12 cellular contexts compared by ENCODE assay signal in the genomic region with DNA sequence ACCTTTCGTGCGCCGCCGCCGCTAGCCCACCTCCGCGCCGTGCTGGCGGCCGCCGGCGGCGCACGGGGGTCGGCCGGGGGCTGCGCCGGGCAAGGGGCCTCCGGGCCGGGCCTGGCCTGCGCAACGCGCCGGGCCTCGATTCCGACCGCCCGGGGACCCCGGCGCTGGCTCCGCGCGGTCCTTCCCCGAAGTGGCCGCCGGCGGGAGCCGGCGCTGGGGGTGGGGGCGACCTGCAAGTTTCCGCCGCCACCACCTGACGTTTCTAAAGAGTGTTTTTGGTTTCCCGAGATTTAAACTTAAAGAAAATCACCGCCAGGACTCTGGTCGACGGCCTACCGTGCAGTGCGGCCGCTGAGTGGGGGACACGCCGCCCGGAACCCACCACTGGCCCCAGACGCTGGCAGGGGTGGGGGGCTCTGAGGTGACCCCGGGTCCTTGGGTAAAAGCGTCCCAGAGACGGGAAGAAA. TPM values are rescaled to one million over a fixed set of nuclear protein-coding genes. Genes with fewer than 3 reads are reported as not detected.
DNase-seq lines count a peak whose midpoint lies in the region; ATAC-seq and TF ChIP-seq lines count a peak whose summit lies in the region.
"Had no signal": no experiment of that assay in that cellular context is flagged by ENCODE, and none has a peak within 500 bp of the region (broad histone marks: within the 10 kb centered on the region; RNA-seq: fewer than 3 reads in every experiment).

No MANE protein-coding gene starts in this region.

- H3K36me3 ChIP-seq in muscle layer of duodenum (ENCODE audit: control insufficient read depth in 1 of 2, insufficient read depth in 2 of 2, low read length in 2 of 2), result no peaks in the 10 kb centered on the region
- H3K36me3 ChIP-seq in tibial artery, result no peaks in the 10 kb centered on the region
- no peaks in the 10 kb centered on the region for H3K36me3 ChIP-seq in HAP-1 (replicated peaks)

- H3K9me3 Mint-ChIP-seq in activated T-cell treated with anti-CD3 and anti-CD28 coated beads, Interleukin-2, amount 50 U/mL, for 72 hours, result no peaks in the 10 kb centered on the region
- no peaks in the 10 kb centered on the region for H3K9me3 Mint-ChIP-seq in activated T-cell treated with anti-CD3 and anti-CD28 coated beads, Interleukin-2, amount 50 U/mL, for 4 hours
- no peaks in the 10 kb centered on the region for H3K9me3 Mint-ChIP-seq in activated naive CD8-positive, alpha-beta T cell treated with anti-CD3 and anti-CD28 coated beads, Interleukin-2, amount 50 U/mL, for 24 hours
- no peaks in the 10 kb centered on the region for H3K9me3 Mint-ChIP-seq in stimulated activated naive B cell treated with anti-CD40 and anti-IgM and Interleukin-4, amounts not matched to agents 10 μg/mL and 1 μg/mL and 100 μg/mL, for 72 hours

- no peak overlapping the region for H3K27ac Mint-ChIP-seq in activated T-cell treated with anti-CD3 and anti-CD28 coated beads, Interleukin-2, amount 50 U/mL, for 72 hours
- H3K27ac Mint-ChIP-seq in activated naive CD8-positive, alpha-beta T cell treated with anti-CD3 and anti-CD28 coated beads, Interleukin-2, amount 50 U/mL, for 24 hours, result no peak overlapping the region
- no peak overlapping the region for H3K27ac Mint-ChIP-seq in stimulated activated naive B cell treated with anti-CD40 and anti-IgM and Interleukin-4, amounts not matched to agents 10 μg/mL and 1 μg/mL and 100 μg/mL, for 72 hours

- H3K9me3 ChIP-seq in muscle layer of duodenum (ENCODE audit: control insufficient read depth in 1 of 2, low read length in 2 of 2), result no peaks in the 10 kb centered on the region
- no peaks in the 10 kb centered on the region for H3K9me3 ChIP-seq in tibial artery
- H3K9me3 ChIP-seq in HAP-1, result no peaks in the 10 kb centered on the region

- H3K27ac ChIP-seq in muscle layer of duodenum (ENCODE audit: low read length) (peak overlapping the region; percentile 67), tibial artery (peak overlapping the region; percentile 97 to 100)
- H3K27ac ChIP-seq: skin epidermis had no signal

- no peak for DNase-seq in activated T-cell treated with anti-CD3 and anti-CD28 coated beads, Interleukin-2, amount 50 U/mL, for 72 hours
- DNase-seq in activated T-cell treated with anti-CD3 and anti-CD28 coated beads, Interleukin-2, amount 50 U/mL, for 4 hours, result no peak
- DNase-seq in fibroblast of pulmonary artery (ENCODE audit: low read depth) (no peak), tibial artery (no peak), HAP-1 (ENCODE audit: low spot score in 2 of 2) (no peak)
- no peak for DNase-seq in activated naive CD8-positive, alpha-beta T cell treated with anti-CD3 and anti-CD28 coated beads, Interleukin-2, amount 50 U/mL, for 24 hours
- DNase-seq in stimulated activated naive B cell treated with anti-CD40 and anti-IgM and Interleukin-4, amounts not matched to agents 10 μg/mL and 1 μg/mL and 100 μg/mL, for 72 hours, result no peak
- DNase-seq: NCI-H1436 treated with DMSO at 0.1 percent for 48 hours, NCI-H69 had no signal

- in situ Hi-C loops in HAP-1 (cut with MboI; ENCODE audit: low sequenced_read_pairs), result no loop called here

- H3K27me3 Mint-ChIP-seq in activated T-cell treated with anti-CD3 and anti-CD28 coated beads, Interleukin-2, amount 50 U/mL, for 72 hours (ENCODE audit: low read depth), result peaks cover 71% of the 10 kb centered on the region
- peaks cover 67% of the 10 kb centered on the region for H3K27me3 Mint-ChIP-seq in activated T-cell treated with anti-CD3 and anti-CD28 coated beads, Interleukin-2, amount 50 U/mL, for 4 hours (ENCODE audit: low read depth)
- H3K27me3 Mint-ChIP-seq in activated naive CD8-positive, alpha-beta T cell treated with anti-CD3 and anti-CD28 coated beads, Interleukin-2, amount 50 U/mL, for 24 hours, result peaks cover 75% of the 10 kb centered on the region
- peaks cover 57 to 78% of the 10 kb centered on the region in 2 donors for H3K27me3 Mint-ChIP-seq in stimulated activated naive B cell treated with anti-CD40 and anti-IgM and Interleukin-4, amounts not matched to agents 10 μg/mL and 1 μg/mL and 100 μg/mL, for 72 hours

- peaks cover 26% of the 10 kb centered on the region for H3K4me1 Mint-ChIP-seq in activated T-cell treated with anti-CD3 and anti-CD28 coated beads, Interleukin-2, amount 50 U/mL, for 72 hours (ENCODE audit: low read depth)
- peaks cover 14% of the 10 kb centered on the region for H3K4me1 Mint-ChIP-seq in activated T-cell treated with anti-CD3 and anti-CD28 coated beads, Interleukin-2, amount 50 U/mL, for 4 hours (ENCODE audit: low read depth)
- peaks cover 21% of the 10 kb centered on the region for H3K4me1 Mint-ChIP-seq in activated naive CD8-positive, alpha-beta T cell treated with anti-CD3 and anti-CD28 coated beads, Interleukin-2, amount 50 U/mL, for 24 hours
- peaks cover 21 to 24% of the 10 kb centered on the region in 2 donors for H3K4me1 Mint-ChIP-seq in stimulated activated naive B cell treated with anti-CD40 and anti-IgM and Interleukin-4, amounts not matched to agents 10 μg/mL and 1 μg/mL and 100 μg/mL, for 72 hours

- peaks cover 0 to 47% of the 10 kb centered on the region in 2 donors for H3K4me1 ChIP-seq in muscle layer of duodenum (ENCODE audit: control insufficient read depth in 1 of 2, insufficient read depth in 2 of 2, low read length in 2 of 2)
- H3K4me1 ChIP-seq in tibial artery, result peaks cover 0 to 30% (median 11%) of the 10 kb centered on the region in 4 donors
- no peaks in the 10 kb centered on the region; the same call in 1 of the 2 replicates for H3K4me1 ChIP-seq in HAP-1

- peak overlapping the region; percentile 32 to 34 for H3K4me3 Mint-ChIP-seq in activated T-cell treated with anti-CD3 and anti-CD28 coated beads, Interleukin-2, amount 50 U/mL, for 72 hours
- no peak overlapping the region for H3K4me3 Mint-ChIP-seq in activated T-cell treated with anti-CD3 and anti-CD28 coated beads, Interleukin-2, amount 50 U/mL, for 4 hours
- no peak overlapping the region for H3K4me3 Mint-ChIP-seq in activated naive CD8-positive, alpha-beta T cell treated with anti-CD3 and anti-CD28 coated beads, Interleukin-2, amount 50 U/mL, for 24 hours
- H3K4me3 Mint-ChIP-seq in stimulated activated naive B cell treated with anti-CD40 and anti-IgM and Interleukin-4, amounts not matched to agents 10 μg/mL and 1 μg/mL and 100 μg/mL, for 72 hours, result no peak overlapping the region

- peaks cover 0 to 4% of the 10 kb centered on the region in 2 donors for H3K36me3 Mint-ChIP-seq in activated T-cell treated with anti-CD3 and anti-CD28 coated beads, Interleukin-2, amount 50 U/mL, for 72 hours (ENCODE audit: insufficient read depth in 2 of 2)
- no peaks in the 10 kb centered on the region for H3K36me3 Mint-ChIP-seq in activated T-cell treated with anti-CD3 and anti-CD28 coated beads, Interleukin-2, amount 50 U/mL, for 4 hours (ENCODE audit: insufficient read depth)
- H3K36me3 Mint-ChIP-seq in activated naive CD8-positive, alpha-beta T cell treated with anti-CD3 and anti-CD28 coated beads, Interleukin-2, amount 50 U/mL, for 24 hours (ENCODE audit: low read depth), result peaks cover 2% of the 10 kb centered on the region
- peaks cover 2 to 3% of the 10 kb centered on the region in 2 donors for H3K36me3 Mint-ChIP-seq in stimulated activated naive B cell treated with anti-CD40 and anti-IgM and Interleukin-4, amounts not matched to agents 10 μg/mL and 1 μg/mL and 100 μg/mL, for 72 hours

- H3K27me3 ChIP-seq in muscle layer of duodenum (ENCODE audit: low read depth, low read length) (peaks cover 59% of the 10 kb centered on the region), tibial artery (peaks cover 0 to 14% of the 10 kb centered on the region in 2 donors), HAP-1 (ENCODE audit: low read depth) (peaks cover 49% of the 10 kb centered on the region)

- ATAC-seq in activated T-cell treated with anti-CD3 and anti-CD28 coated beads, Interleukin-2, amount 50 U/mL, for 72 hours (replicated peaks in 1 of 2), result no peak
- no peak for ATAC-seq in activated T-cell treated with anti-CD3 and anti-CD28 coated beads, Interleukin-2, amount 50 U/mL, for 4 hours
- no peak for ATAC-seq in activated naive CD8-positive, alpha-beta T cell treated with anti-CD3 and anti-CD28 coated beads, Interleukin-2, amount 50 U/mL, for 24 hours
- no peak for ATAC-seq in stimulated activated naive B cell treated with anti-CD40 and anti-IgM and Interleukin-4, amounts not matched to agents 10 μg/mL and 1 μg/mL and 100 μg/mL, for 72 hours (replicated peaks)
- ATAC-seq: K562 had no signal

- no peak for TF ChIP-seq CTCF in fibroblast of pulmonary artery (IDR thresholded peaks at IDR 0.05; ENCODE audit: low read length, missing control alignments)
- TF ChIP-seq CTCF in tibial artery (IDR thresholded peaks at IDR 0.05), result no peak

- intact Hi-C loops in tibial artery (cut with DNase I; ENCODE audit: low total_unique reads), result no loop called here

- H3K4me3 ChIP-seq in fibroblast of pulmonary artery (replicated peaks; ENCODE audit: low read depth, low read length) (peak overlapping the region; percentile 70), muscle layer of duodenum (ENCODE audit: low read depth in 1 of 2, low read length in 2 of 2) (peak overlapping the region in 1 of 2 donors; percentile 44), tibial artery (peak overlapping the region; percentile 93 to 98), HAP-1 (no peak overlapping the region)
- H3K4me3 ChIP-seq: K562, skin epidermis had no signal

RNA-seq across cellular contexts. Expression of gene GATA6, which starts 3.8 kb away (rescaled TPM):
- total RNA-seq in activated T-cell treated with anti-CD3 and anti-CD28 coated beads, Interleukin-2, amount 50 U/mL, for 72 hours, result under 1 TPM; 0.39 to 0.43 TPM
- total RNA-seq in activated T-cell treated with anti-CD3 and anti-CD28 coated beads, Interleukin-2, amount 50 U/mL, for 4 hours, result under 1 TPM; 0.08 to 0.21 (median 0.14) TPM

Comparison
In these comparisons a context has a peak if more than half of its experiments do, and no peak if none do; other contexts are left out.
1. H3K4me3 Mint-ChIP-seq: peak in activated T-cell treated with anti-CD3 and anti-CD28 coated beads, Interleukin-2, amount 50 U/mL, for 72 hours (2 of 2); none in activated T-cell treated with anti-CD3 and anti-CD28 coated beads, Interleukin-2, amount 50 U/mL, for 4 hours (single experiment), activated naive CD8-positive, alpha-beta T cell treated with anti-CD3 and anti-CD28 coated beads, Interleukin-2, amount 50 U/mL, for 24 hours (single experiment) and stimulated activated naive B cell treated with anti-CD40 and anti-IgM and Interleukin-4, amounts not matched to agents 10 μg/mL and 1 μg/mL and 100 μg/mL, for 72 hours (0 of 2).